Comparison of ENCODE assay signal across 14 cellular contexts in the genomic region with DNA sequence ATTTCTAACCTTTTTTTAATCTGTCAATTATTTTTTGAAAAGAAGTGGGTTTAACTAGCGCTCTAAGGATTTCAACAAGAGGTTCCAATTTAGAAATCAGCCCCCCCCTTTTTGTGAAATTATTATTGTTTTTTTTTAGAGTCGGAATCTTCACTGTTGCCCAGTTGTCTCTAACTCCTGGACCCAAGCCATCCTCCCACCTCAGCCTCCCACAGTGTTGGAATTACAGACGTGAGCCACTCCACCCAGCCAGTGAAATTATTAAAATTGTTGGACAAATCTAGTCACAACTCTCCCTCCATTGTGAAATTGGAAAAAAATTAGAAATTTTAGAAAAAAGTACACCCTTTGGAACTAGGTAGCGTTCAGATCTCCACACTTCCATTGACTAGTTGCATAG. TPM values are rescaled to one million over a fixed set of nuclear protein-coding genes. Genes with fewer than 3 reads are reported as not detected.
A peak's percentile ranks its signal among the peaks of the same experiment; 100 is the strongest.
DNase-seq lines count a peak whose midpoint lies in the region; ATAC-seq and TF ChIP-seq lines count a peak whose summit lies in the region.
"Had no signal": no experiment of that assay in that cellular context is flagged by ENCODE, and none has a peak within 500 bp of the region (broad histone marks: within the 10 kb centered on the region; RNA-seq: fewer than 3 reads in every experiment).

No MANE protein-coding gene starts in this region.

- H3K4me3 ChIP-seq in RWPE2 (ENCODE audit: severe bottlenecking) (no peak overlapping the region), fibroblast of mammary gland (ENCODE audit: control insufficient read depth, low read depth, low read length) (peak overlapping the region; percentile 72), smooth muscle cell (peak overlapping the region; percentile 97)

- no peak for DNase-seq in activated T-cell treated with anti-CD3 and anti-CD28 coated beads, Interleukin-2, amount 50 U/mL, for 4 hours
- DNase-seq in activated T-cell treated with anti-CD3 and anti-CD28 coated beads for 4 hours (no peak), RWPE2 (ENCODE audit: low spot score) (no peak), fibroblast of mammary gland (ENCODE audit: low read depth) (no peak), smooth muscle cell (lab: John Stamatoyannopoulos, UW; ENCODE audit: unreplicated experiment) (no peak), ureter (ENCODE audit: low spot score) (no peak), SKM-1 treated with dmso at 0.1 percent for 144 hours (lab: John Stamatoyannopoulos, UW; ENCODE audit: unreplicated experiment) (no peak), 8988T (no peak)
- DNase-seq: gastrocnemius medialis, GOT3, Kasumi-1, left colon, NCI-H446 had no signal

- H3K36me3 Mint-ChIP-seq in activated T-cell treated with anti-CD3 and anti-CD28 coated beads, Interleukin-2, amount 50 U/mL, for 4 hours (ENCODE audit: insufficient read depth): peaks cover 6% of the 10 kb centered on the region

- peak overlapping the region; percentile 91 for H3K9ac ChIP-seq in smooth muscle cell (ENCODE audit: low read depth)

- H3K27ac ChIP-seq in RWPE2 (ENCODE audit: poor library complexity, severe bottlenecking): peak overlapping the region; percentile 71
- H3K27ac ChIP-seq in smooth muscle cell (ENCODE audit: low read depth): peak overlapping the region; percentile 90
- H3K27ac ChIP-seq: SK-N-MC had no signal

- no peaks in the 10 kb centered on the region for H3K9me3 Mint-ChIP-seq in activated T-cell treated with anti-CD3 and anti-CD28 coated beads, Interleukin-2, amount 50 U/mL, for 4 hours

- peaks cover 70% of the 10 kb centered on the region for H4K20me1 ChIP-seq in smooth muscle cell (ENCODE audit: low read depth)

- no peak for ATAC-seq in activated T-cell treated with anti-CD3 and anti-CD28 coated beads, Interleukin-2, amount 50 U/mL, for 4 hours
- ATAC-seq in RWPE2 (ENCODE audit: low read depth): no peak
- ATAC-seq: gastrocnemius medialis, left colon had no signal

- peak overlapping the region; percentile 91 for H3K4me2 ChIP-seq in smooth muscle cell

- peak overlapping the region; percentile 85 for H3K4me3 Mint-ChIP-seq in activated T-cell treated with anti-CD3 and anti-CD28 coated beads, Interleukin-2, amount 50 U/mL, for 4 hours

- H3K9me3 ChIP-seq in RWPE2 (ENCODE audit: severe bottlenecking): no peaks in the 10 kb centered on the region
- H3K9me3 ChIP-seq in smooth muscle cell (replicated peaks; ENCODE audit: low read depth): no peaks in the 10 kb centered on the region
- H3K9me3 ChIP-seq: gastrocnemius medialis had no signal

- H3K36me3 ChIP-seq in RWPE2 (ENCODE audit: low read depth): peaks cover 25% of the 10 kb centered on the region
- H3K36me3 ChIP-seq in smooth muscle cell (ENCODE audit: low read depth): no peaks in the 10 kb centered on the region
- H3K36me3 ChIP-seq: gastrocnemius medialis had no signal

- peaks cover 71% of the 10 kb centered on the region for H3K79me2 ChIP-seq in smooth muscle cell (ENCODE audit: low read depth)

- no peaks in the 10 kb centered on the region for H3F3A ChIP-seq in smooth muscle cell (ENCODE audit: low read depth)

- H3K4me1 ChIP-seq in RWPE2 (ENCODE audit: insufficient read depth, poor library complexity, severe bottlenecking): peaks cover 23% of the 10 kb centered on the region
- H3K4me1 ChIP-seq in smooth muscle cell (ENCODE audit: low read depth): peaks cover 23% of the 10 kb centered on the region

- 77% methylated on average over 4 of the region's 4 CpGs for WGBS in smooth muscle cell (ENCODE audit: low lambda C conversion rate)

- H3K4me1 Mint-ChIP-seq in activated T-cell treated with anti-CD3 and anti-CD28 coated beads, Interleukin-2, amount 50 U/mL, for 4 hours (ENCODE audit: low read depth): peaks cover 66% of the 10 kb centered on the region

- TF ChIP-seq CTCF in RWPE2 (IDR thresholded peaks at IDR 0.05; ENCODE audit: poor library complexity, severe bottlenecking) (no peak), fibroblast of mammary gland (conservative IDR thresholded peaks at IDR 0.05; ENCODE audit: control insufficient read depth, insufficient read depth, low read depth, low read length) (no peak), smooth muscle cell (IDR thresholded peaks at IDR 0.05; ENCODE audit: borderline replicate concordance, insufficient read depth, poor library complexity, severe bottlenecking) (no peak)

- no peak overlapping the region for H2AFZ ChIP-seq in smooth muscle cell (ENCODE audit: low read depth)

- H3K27me3 ChIP-seq in RWPE2 (ENCODE audit: insufficient read depth, poor library complexity, severe bottlenecking) (no peaks in the 10 kb centered on the region), smooth muscle cell (ENCODE audit: low read depth) (no peaks in the 10 kb centered on the region)
- H3K27me3 ChIP-seq: gastrocnemius medialis had no signal

- no peaks in the 10 kb centered on the region for H3K27me3 Mint-ChIP-seq in activated T-cell treated with anti-CD3 and anti-CD28 coated beads, Interleukin-2, amount 50 U/mL, for 4 hours (ENCODE audit: low read depth)

RNA-seq across cellular contexts. Expression of a gene that starts 2.5 kb away (rescaled TPM):
- 10 to 100 TPM; 67.4 to 78.8 (median 77.0) TPM for total RNA-seq in activated T-cell treated with anti-CD3 and anti-CD28 coated beads, Interleukin-2, amount 50 U/mL, for 4 hours
- total RNA-seq in smooth muscle cell (63.5 and 71.8 TPM in 2 replicates), ureter (264 TPM)
- 43.3 and 46.8 TPM in 2 replicates for polyA plus RNA-seq in smooth muscle cell
